Comparison of ENCODE assay signal across 1 cellular context in the genomic region with DNA sequence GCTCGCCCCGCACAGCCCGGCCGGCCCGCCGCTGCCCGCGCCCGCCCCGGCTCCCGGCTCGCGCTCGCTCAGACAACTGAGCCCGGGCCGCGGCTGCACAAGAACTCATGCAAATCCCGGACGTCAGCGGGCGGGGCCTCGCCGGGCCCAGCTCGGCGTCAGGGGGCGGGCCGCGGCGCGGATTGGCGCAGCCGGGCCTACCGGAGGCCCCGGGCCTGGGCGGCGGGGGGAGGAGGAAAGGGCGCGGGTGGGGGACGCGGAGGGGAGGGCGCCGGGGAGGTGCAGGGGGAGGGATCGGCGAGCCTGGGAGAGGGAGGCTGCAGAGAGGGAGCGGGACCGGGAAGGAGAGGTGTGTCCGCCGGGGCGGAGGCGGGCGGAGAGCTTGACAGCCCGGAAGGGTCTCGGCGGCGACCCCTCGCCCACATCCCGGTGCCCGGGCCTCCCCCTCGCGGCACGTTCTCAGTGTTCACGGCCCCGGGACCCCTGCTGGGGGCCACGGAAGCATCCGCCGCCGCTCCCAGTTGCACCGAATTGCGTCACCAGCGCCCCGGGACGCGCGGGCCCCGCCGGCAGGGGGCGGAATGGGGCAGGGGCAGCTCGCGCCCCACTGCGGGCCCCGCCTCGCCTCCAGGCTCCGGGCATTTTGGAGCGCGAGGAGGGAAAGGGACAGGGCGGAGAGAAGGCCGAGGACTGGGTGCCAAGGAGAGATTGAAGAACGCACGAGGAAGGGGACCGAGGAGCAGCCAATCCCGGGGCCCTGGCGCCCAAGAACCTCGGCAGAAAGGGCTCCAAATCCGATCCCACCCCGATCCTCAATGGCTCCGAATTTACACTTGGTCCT.
TF ChIP-seq lines count a peak whose summit lies in the region.

A gene (minus strand): TSS at position 78 of the 841 bp plus-strand sequence. CDS start 189 bp downstream, outside the sequence.

TF ChIP-seq in HepG2, 621 proteins besides CTCF, POLR2A, EP300 and RAD21 (continued from another document and continues in another):
- TF ChIP-seq KAT2B (IDR thresholded peaks at IDR 0.05; ENCODE audit: borderline replicate concordance, low read depth, low read length): no peak
- TF ChIP-seq CCAR2 (optimal IDR thresholded peaks at IDR 0.05; ENCODE audit: low read depth, low read length): no peak
- TF ChIP-seq ZNF598 (CRISPR knock-in tag; IDR thresholded peaks at IDR 0.05; ENCODE audit: borderline replicate concordance): peak; percentile 87; the same call in 1 of the 2 replicates
- TF ChIP-seq ZNF780A (CRISPR knock-in tag; IDR thresholded peaks at IDR 0.05): no peak
- TF ChIP-seq ELF3 (CRISPR knock-in tag; IDR thresholded peaks at IDR 0.05): 0 out of 2 replicates have a peak, but pooled peaks have one; percentile 66
- TF ChIP-seq, protein P1, sequence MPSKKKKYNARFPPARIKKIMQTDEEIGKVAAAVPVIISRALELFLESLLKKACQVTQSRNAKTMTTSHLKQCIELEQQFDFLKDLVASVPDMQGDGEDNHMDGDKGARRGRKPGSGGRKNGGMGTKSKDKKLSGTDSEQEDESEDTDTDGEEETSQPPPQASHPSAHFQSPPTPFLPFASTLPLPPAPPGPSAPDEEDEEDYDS (CRISPR knock-in tag; IDR thresholded peaks at IDR 0.05): peak; percentile 94
- 0 out of 2 replicates have a peak, but pooled peaks have one; percentile 17 for TF ChIP-seq ZNF549 (CRISPR knock-in tag; IDR thresholded peaks at IDR 0.05)
- TF ChIP-seq ZFP1 (CRISPR knock-in tag; IDR thresholded peaks at IDR 0.05): no peak
- peak; percentile 53; the same call in 1 of the 2 replicates for TF ChIP-seq ZSCAN9 (CRISPR knock-in tag; IDR thresholded peaks at IDR 0.05; ENCODE audit: borderline replicate concordance)
- no peak for TF ChIP-seq U2AF2 (IDR thresholded peaks at IDR 0.05; ENCODE audit: low read depth, low read length)
- TF ChIP-seq SIX1 (CRISPR knock-in tag; IDR thresholded peaks at IDR 0.05; ENCODE audit: borderline replicate concordance): no peak
- no peak for TF ChIP-seq ZBTB42 (CRISPR knock-in tag; IDR thresholded peaks at IDR 0.05)
- no peak for TF ChIP-seq SOX5 (CRISPR knock-in tag; IDR thresholded peaks at IDR 0.05; ENCODE audit: borderline replicate concordance)
- TF ChIP-seq, protein P2, sequence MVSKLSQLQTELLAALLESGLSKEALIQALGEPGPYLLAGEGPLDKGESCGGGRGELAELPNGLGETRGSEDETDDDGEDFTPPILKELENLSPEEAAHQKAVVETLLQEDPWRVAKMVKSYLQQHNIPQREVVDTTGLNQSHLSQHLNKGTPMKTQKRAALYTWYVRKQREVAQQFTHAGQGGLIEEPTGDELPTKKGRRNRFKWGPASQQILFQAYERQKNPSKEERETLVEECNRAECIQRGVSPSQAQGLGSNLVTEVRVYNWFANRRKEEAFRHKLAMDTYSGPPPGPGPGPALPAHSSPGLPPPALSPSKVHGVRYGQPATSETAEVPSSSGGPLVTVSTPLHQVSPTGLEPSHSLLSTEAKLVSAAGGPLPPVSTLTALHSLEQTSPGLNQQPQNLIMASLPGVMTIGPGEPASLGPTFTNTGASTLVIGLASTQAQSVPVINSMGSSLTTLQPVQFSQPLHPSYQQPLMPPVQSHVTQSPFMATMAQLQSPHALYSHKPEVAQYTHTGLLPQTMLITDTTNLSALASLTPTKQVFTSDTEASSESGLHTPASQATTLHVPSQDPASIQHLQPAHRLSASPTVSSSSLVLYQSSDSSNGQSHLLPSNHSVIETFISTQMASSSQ (IDR thresholded peaks at IDR 0.05; ENCODE audit: low read depth): no peak
- TF ChIP-seq, protein P2 (CRISPR knock-in tag; IDR thresholded peaks at IDR 0.05; ENCODE audit: borderline replicate concordance): no peak; the same call in 1 of the 2 replicates
- peak; percentile 54; the same call in 1 of the 2 replicates for TF ChIP-seq SMAD3 (CRISPR knock-in tag; IDR thresholded peaks at IDR 0.05)
- TF ChIP-seq, protein P3, sequence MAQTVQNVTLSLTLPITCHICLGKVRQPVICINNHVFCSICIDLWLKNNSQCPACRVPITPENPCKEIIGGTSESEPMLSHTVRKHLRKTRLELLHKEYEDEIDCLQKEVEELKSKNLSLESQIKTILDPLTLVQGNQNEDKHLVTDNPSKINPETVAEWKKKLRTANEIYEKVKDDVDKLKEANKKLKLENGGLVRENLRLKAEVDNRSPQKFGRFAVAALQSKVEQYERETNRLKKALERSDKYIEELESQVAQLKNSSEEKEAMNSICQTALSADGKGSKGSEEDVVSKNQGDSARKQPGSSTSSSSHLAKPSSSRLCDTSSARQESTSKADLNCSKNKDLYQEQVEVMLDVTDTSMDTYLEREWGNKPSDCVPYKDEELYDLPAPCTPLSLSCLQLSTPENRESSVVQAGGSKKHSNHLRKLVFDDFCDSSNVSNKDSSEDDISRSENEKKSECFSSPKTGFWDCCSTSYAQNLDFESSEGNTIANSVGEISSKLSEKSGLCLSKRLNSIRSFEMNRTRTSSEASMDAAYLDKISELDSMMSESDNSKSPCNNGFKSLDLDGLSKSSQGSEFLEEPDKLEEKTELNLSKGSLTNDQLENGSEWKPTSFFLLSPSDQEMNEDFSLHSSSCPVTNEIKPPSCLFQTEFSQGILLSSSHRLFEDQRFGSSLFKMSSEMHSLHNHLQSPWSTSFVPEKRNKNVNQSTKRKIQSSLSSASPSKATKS (CRISPR knock-in tag; IDR thresholded peaks at IDR 0.05): no peak
- TF ChIP-seq TCF12 (IDR thresholded peaks at IDR 0.05): no peak
- no peak for TF ChIP-seq TCF12 (CRISPR knock-in tag; IDR thresholded peaks at IDR 0.05)
- TF ChIP-seq KDM6A (CRISPR knock-in tag; IDR thresholded peaks at IDR 0.05; ENCODE audit: low read depth): no peak
- TF ChIP-seq TARDBP (CRISPR knock-in tag; IDR thresholded peaks at IDR 0.05): peak; percentile 60; the same call in 1 of the 2 replicates
- TF ChIP-seq RNF2 (conservative IDR thresholded peaks at IDR 0.05; ENCODE audit: low read depth): 0 out of 2 replicates have a peak, but pooled peaks have one; percentile 67
- peak; percentile 82; the same call in 1 of the 2 replicates for TF ChIP-seq TBX2 (CRISPR knock-in tag; IDR thresholded peaks at IDR 0.05; ENCODE audit: borderline replicate concordance)
- TF ChIP-seq ZNF501 (CRISPR knock-in tag; IDR thresholded peaks at IDR 0.05): peak; percentile 91
- no peak for TF ChIP-seq KDM4B (CRISPR knock-in tag; IDR thresholded peaks at IDR 0.05)
- TF ChIP-seq PTBP1 (IDR thresholded peaks at IDR 0.05; ENCODE audit: low read depth, low read length, poor library complexity, severe bottlenecking): no peak
- TF ChIP-seq ZFP36L2 (CRISPR knock-in tag; IDR thresholded peaks at IDR 0.05): no peak
- peak; percentile 71; the same call in 1 of the 2 replicates for TF ChIP-seq ZNF331 (CRISPR knock-in tag; IDR thresholded peaks at IDR 0.05)
- TF ChIP-seq CBFB (CRISPR knock-in tag; IDR thresholded peaks at IDR 0.05): peak; percentile 74
- TF ChIP-seq ZNF354B (CRISPR knock-in tag; IDR thresholded peaks at IDR 0.05): no peak
- TF ChIP-seq, protein P4, sequence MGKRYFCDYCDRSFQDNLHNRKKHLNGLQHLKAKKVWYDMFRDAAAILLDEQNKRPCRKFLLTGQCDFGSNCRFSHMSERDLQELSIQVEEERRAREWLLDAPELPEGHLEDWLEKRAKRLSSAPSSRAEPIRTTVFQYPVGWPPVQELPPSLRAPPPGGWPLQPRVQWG (CRISPR knock-in tag; IDR thresholded peaks at IDR 0.05; ENCODE audit: borderline replicate concordance, low read depth): no peak
- TF ChIP-seq ESRRA (CRISPR knock-in tag; IDR thresholded peaks at IDR 0.05; ENCODE audit: low read depth): peak; percentile 28; the same call in 1 of the 2 replicates
- no peak for TF ChIP-seq HMG20B (CRISPR knock-in tag; conservative IDR thresholded peaks at IDR 0.05)
- no peak for TF ChIP-seq CBX2 (IDR thresholded peaks at IDR 0.05; ENCODE audit: low read depth, low read length)
- TF ChIP-seq CBX2 (CRISPR knock-in tag; IDR thresholded peaks at IDR 0.05; ENCODE audit: low read depth): no peak
- TF ChIP-seq, protein P5, sequence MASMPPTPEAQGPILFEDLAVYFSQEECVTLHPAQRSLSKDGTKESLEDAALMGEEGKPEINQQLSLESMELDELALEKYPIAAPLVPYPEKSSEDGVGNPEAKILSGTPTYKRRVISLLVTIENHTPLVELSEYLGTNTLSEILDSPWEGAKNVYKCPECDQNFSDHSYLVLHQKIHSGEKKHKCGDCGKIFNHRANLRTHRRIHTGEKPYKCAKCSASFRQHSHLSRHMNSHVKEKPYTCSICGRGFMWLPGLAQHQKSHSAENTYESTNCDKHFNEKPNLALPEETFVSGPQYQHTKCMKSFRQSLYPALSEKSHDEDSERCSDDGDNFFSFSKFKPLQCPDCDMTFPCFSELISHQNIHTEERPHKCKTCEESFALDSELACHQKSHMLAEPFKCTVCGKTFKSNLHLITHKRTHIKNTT (CRISPR knock-in tag; IDR thresholded peaks at IDR 0.05): 0 out of 2 replicates have a peak, but pooled peaks have one; percentile 32
- 0 out of 2 replicates have a peak, but pooled peaks have one; percentile 28 for TF ChIP-seq ZNF773 (CRISPR knock-in tag; IDR thresholded peaks at IDR 0.05; ENCODE audit: borderline replicate concordance)
- TF ChIP-seq, protein P6, sequence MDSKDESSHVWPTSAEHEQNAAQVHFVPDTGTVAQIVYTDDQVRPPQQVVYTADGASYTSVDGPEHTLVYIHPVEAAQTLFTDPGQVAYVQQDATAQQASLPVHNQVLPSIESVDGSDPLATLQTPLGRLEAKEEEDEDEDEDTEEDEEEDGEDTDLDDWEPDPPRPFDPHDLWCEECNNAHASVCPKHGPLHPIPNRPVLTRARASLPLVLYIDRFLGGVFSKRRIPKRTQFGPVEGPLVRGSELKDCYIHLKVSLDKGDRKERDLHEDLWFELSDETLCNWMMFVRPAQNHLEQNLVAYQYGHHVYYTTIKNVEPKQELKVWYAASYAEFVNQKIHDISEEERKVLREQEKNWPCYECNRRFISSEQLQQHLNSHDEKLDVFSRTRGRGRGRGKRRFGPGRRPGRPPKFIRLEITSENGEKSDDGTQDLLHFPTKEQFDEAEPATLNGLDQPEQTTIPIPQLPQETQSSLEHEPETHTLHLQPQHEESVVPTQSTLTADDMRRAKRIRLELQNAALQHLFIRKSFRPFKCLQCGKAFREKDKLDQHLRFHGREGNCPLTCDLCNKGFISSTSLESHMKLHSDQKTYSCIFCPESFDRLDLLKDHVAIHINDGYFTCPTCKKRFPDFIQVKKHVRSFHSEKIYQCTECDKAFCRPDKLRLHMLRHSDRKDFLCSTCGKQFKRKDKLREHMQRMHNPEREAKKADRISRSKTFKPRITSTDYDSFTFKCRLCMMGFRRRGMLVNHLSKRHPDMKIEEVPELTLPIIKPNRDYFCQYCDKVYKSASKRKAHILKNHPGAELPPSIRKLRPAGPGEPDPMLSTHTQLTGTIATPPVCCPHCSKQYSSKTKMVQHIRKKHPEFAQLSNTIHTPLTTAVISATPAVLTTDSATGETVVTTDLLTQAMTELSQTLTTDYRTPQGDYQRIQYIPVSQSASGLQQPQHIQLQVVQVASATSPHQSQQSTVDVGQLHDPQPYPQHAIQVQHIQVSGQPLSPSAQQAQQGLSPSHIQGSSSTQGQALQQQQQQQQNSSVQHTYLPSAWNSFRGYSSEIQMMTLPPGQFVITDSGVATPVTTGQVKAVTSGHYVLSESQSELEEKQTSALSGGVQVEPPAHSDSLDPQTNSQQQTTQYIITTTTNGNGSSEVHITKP (CRISPR knock-in tag; IDR thresholded peaks at IDR 0.05; ENCODE audit: low read depth): no peak; the same call in 1 of the 2 replicates
- TF ChIP-seq, protein P7, sequence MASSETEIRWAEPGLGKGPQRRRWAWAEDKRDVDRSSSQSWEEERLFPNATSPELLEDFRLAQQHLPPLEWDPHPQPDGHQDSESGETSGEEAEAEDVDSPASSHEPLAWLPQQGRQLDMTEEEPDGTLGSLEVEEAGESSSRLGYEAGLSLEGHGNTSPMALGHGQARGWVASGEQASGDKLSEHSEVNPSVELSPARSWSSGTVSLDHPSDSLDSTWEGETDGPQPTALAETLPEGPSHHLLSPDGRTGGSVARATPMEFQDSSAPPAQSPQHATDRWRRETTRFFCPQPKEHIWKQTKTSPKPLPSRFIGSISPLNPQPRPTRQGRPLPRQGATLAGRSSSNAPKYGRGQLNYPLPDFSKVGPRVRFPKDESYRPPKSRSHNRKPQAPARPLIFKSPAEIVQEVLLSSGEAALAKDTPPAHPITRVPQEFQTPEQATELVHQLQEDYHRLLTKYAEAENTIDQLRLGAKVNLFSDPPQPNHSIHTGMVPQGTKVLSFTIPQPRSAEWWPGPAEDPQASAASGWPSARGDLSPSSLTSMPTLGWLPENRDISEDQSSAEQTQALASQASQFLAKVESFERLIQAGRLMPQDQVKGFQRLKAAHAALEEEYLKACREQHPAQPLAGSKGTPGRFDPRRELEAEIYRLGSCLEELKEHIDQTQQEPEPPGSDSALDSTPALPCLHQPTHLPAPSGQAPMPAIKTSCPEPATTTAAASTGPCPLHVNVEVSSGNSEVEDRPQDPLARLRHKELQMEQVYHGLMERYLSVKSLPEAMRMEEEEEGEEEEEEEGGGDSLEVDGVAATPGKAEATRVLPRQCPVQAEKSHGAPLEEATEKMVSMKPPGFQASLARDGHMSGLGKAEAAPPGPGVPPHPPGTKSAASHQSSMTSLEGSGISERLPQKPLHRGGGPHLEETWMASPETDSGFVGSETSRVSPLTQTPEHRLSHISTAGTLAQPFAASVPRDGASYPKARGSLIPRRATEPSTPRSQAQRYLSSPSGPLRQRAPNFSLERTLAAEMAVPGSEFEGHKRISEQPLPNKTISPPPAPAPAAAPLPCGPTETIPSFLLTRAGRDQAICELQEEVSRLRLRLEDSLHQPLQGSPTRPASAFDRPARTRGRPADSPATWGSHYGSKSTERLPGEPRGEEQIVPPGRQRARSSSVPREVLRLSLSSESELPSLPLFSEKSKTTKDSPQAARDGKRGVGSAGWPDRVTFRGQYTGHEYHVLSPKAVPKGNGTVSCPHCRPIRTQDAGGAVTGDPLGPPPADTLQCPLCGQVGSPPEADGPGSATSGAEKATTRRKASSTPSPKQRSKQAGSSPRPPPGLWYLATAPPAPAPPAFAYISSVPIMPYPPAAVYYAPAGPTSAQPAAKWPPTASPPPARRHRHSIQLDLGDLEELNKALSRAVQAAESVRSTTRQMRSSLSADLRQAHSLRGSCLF (CRISPR knock-in tag; IDR thresholded peaks at IDR 0.05; ENCODE audit: borderline replicate concordance): no peak
- TF ChIP-seq ARNTL (CRISPR knock-in tag; IDR thresholded peaks at IDR 0.05): no peak; the same call in 1 of the 2 replicates
